8 cellular contexts compared by ENCODE assay signal in the genomic region with DNA sequence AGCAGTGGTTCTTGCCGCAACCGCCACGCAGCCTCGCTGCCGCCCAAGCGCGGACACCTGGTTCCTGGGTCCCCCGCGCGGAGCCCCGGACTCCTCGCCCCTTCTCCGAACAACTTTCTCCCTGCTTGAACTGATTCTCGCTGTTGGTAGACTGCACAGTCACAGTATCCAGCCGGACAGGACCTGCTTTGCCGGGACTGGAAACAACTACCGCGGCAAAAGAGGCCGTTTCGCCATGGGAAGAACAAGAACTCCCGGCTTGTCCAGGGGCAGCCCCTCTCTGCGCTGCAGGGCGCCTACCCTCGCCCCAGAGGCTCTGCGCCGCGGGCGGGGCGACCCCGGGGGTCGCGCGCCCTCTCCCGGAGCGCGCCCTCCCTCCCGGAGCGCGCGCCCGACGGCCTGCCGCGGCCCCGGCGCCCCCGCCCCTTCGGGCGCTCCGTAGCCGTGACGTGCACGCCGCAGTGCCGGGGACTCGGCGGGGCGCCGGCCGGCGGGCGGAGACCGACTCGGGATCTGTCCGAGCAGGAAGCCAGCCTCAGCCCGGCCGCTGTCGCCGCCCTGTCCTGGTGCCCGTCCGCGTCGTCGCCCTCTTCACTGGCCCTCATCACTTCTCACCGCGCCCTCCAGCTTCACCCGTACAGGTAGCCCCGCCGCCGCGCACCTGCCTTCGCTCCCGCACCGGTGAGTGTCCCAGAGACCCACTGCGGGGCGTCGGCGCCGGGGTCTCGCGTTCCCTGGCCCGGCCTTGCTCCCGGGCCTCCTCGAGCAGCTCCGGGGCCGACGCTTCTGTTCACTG. TPM values are rescaled to one million over a fixed set of nuclear protein-coding genes. Genes with fewer than 3 reads are reported as not detected.
DNase-seq lines count a peak whose midpoint lies in the region; ATAC-seq and TF ChIP-seq lines count a peak whose summit lies in the region.

A gene (plus strand): TSS at position 497 of the 796 bp plus-strand sequence. CDS start 68,309 bp downstream, outside the sequence.

- DNase-seq in NCI-H1436 (lab: John Stamatoyannopoulos, UW), result peak; percentile 48
- no peak for DNase-seq in NCI-H1436 treated with DMSO at 0.1 percent for 48 hours (lab: John Stamatoyannopoulos, UW)
- peak; percentile 57 to 82 for DNase-seq in NCI-H1930 (lab: John Stamatoyannopoulos, UW)
- peak; percentile 80 for DNase-seq in activated CD4-positive, alpha-beta T cell treated with anti-CD3 and anti-CD28 coated beads, Interleukin-2, amount 10 ng/mL, durations not matched to agents 24 days and 14 days
- DNase-seq in dorsolateral prefrontal cortex, result peak; percentile 59 to 89 (median 75)
- DNase-seq in stimulated activated CD4-positive, alpha-beta T cell treated with anti-CD3 and anti-CD28 coated beads, Interleukin-4, amount 100 ng/mL, for 4 hours, result peak; percentile 3 to 31

- no peaks in the 10 kb centered on the region for H3K9me3 ChIP-seq in liver (ENCODE audit: control insufficient read depth in 4 of 4, low read length in 3 of 4)

- TF ChIP-seq CTCF in dorsolateral prefrontal cortex (IDR thresholded peaks at IDR 0.05 in 54 of 56, conservative IDR thresholded peaks at IDR 0.05 in 2 of 56; ENCODE audit: low read depth in 1 of 56, partially characterized antibody in 56 of 56), result peak in 7 of 56 donors; percentile 9 to 36 (median 22)
- no peak for TF ChIP-seq CTCF in liver (IDR thresholded peaks at IDR 0.05; ENCODE audit: low read depth, low read length, missing input control)

- H3K4me3 Mint-ChIP-seq in activated CD4-positive, alpha-beta T cell treated with anti-CD3 and anti-CD28 coated beads, Interleukin-2, amount 10 ng/mL, durations not matched to agents 24 days and 14 days, result peak within 1 kb of the TSS; percentile 85

- no peaks in the 10 kb centered on the region for H3K9me3 Mint-ChIP-seq in activated CD4-positive, alpha-beta T cell treated with anti-CD3 and anti-CD28 coated beads, Interleukin-2, amount 10 ng/mL, durations not matched to agents 24 days and 14 days

- H3K4me3 ChIP-seq in dorsolateral prefrontal cortex, result peak within 1 kb of the TSS; percentile 68 to 100 (median 95)
- H3K4me3 ChIP-seq in liver (ENCODE audit: low read depth in 1 of 3, low read length in 3 of 3), result peak within 1 kb of the TSS; percentile 95 to 97 (median 97)

- ATAC-seq in HG02623 (IDR thresholded peaks at IDR 0.05; ENCODE audit: unreplicated experiment), result peak; percentile 73

- H3K27ac ChIP-seq in dorsolateral prefrontal cortex (peak within 1 kb of the TSS in 58 of 59 donors; percentile 69 to 97 (median 90)), liver (ENCODE audit: low read depth in 1 of 2, low read length in 2 of 2) (peak within 1 kb of the TSS; percentile 86 to 92)

- under 1% methylated on average over 97 of the region's 97 CpGs for WGBS in liver

- intact Hi-C loops in activated CD4-positive, alpha-beta T cell treated with anti-CD3 and anti-CD28 coated beads, Interleukin-2, amount 10 ng/mL, durations not matched to agents 24 days and 14 days (cut with micrococcal nuclease), result no loop called here
- intact Hi-C loops in dorsolateral prefrontal cortex (cut with DNase I), result loop anchor here (2.0 to 10.0 kb wide), 4 partner anchors 46 to 147 kb away; a partner anchor contains a TSS

- H3K4me1 Mint-ChIP-seq in activated CD4-positive, alpha-beta T cell treated with anti-CD3 and anti-CD28 coated beads, Interleukin-2, amount 10 ng/mL, durations not matched to agents 24 days and 14 days, result peaks cover 4% of the 10 kb centered on the region

- H3K27me3 Mint-ChIP-seq in activated CD4-positive, alpha-beta T cell treated with anti-CD3 and anti-CD28 coated beads, Interleukin-2, amount 10 ng/mL, durations not matched to agents 24 days and 14 days, result peaks cover 53% of the 10 kb centered on the region

- H3K36me3 Mint-ChIP-seq in activated CD4-positive, alpha-beta T cell treated with anti-CD3 and anti-CD28 coated beads, Interleukin-2, amount 10 ng/mL, durations not matched to agents 24 days and 14 days (ENCODE audit: low read depth), result no peaks in the 10 kb centered on the region

- no peaks in the 10 kb centered on the region for H3K27me3 ChIP-seq in dorsolateral prefrontal cortex
- H3K27me3 ChIP-seq in liver (ENCODE audit: control insufficient read depth in 4 of 4, insufficient read depth in 4 of 4, low read length in 3 of 4), result no peaks in the 10 kb centered on the region

- peaks cover 0 to 8% (median 2%) of the 10 kb centered on the region in 4 donors for H3K4me1 ChIP-seq in liver (ENCODE audit: control insufficient read depth in 4 of 4, insufficient read depth in 4 of 4, low read length in 3 of 4)

- peak within 1 kb of the TSS; percentile 13 for H3K27ac Mint-ChIP-seq in activated CD4-positive, alpha-beta T cell treated with anti-CD3 and anti-CD28 coated beads, Interleukin-2, amount 10 ng/mL, durations not matched to agents 24 days and 14 days

- no peak for TF ChIP-seq RAD21 in liver (IDR thresholded peaks at IDR 0.05)

- H3K36me3 ChIP-seq in liver (ENCODE audit: control insufficient read depth in 4 of 4, insufficient read depth in 3 of 4, low read depth in 1 of 4, low read length in 3 of 4), result no peaks in the 10 kb centered on the region

- H3K9ac ChIP-seq in liver (ENCODE audit: low read depth in 1 of 2, low read length in 2 of 2), result peak within 1 kb of the TSS; percentile 87 to 93

TF ChIP-seq in liver, 16 proteins besides CTCF, POLR2A, EP300 and RAD21:
- TF ChIP-seq YY1 (IDR thresholded peaks at IDR 0.05), result no peak
- peak; percentile 12 for TF ChIP-seq TAF1 (conservative IDR thresholded peaks at IDR 0.05)
- no peak for TF ChIP-seq NR2F2 (IDR thresholded peaks at IDR 0.05)
- TF ChIP-seq, protein P1, sequence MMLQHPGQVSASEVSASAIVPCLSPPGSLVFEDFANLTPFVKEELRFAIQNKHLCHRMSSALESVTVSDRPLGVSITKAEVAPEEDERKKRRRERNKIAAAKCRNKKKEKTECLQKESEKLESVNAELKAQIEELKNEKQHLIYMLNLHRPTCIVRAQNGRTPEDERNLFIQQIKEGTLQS (IDR thresholded peaks at IDR 0.05), result no peak
- no peak for TF ChIP-seq JUND (IDR thresholded peaks at IDR 0.05)
- TF ChIP-seq, protein P2, sequence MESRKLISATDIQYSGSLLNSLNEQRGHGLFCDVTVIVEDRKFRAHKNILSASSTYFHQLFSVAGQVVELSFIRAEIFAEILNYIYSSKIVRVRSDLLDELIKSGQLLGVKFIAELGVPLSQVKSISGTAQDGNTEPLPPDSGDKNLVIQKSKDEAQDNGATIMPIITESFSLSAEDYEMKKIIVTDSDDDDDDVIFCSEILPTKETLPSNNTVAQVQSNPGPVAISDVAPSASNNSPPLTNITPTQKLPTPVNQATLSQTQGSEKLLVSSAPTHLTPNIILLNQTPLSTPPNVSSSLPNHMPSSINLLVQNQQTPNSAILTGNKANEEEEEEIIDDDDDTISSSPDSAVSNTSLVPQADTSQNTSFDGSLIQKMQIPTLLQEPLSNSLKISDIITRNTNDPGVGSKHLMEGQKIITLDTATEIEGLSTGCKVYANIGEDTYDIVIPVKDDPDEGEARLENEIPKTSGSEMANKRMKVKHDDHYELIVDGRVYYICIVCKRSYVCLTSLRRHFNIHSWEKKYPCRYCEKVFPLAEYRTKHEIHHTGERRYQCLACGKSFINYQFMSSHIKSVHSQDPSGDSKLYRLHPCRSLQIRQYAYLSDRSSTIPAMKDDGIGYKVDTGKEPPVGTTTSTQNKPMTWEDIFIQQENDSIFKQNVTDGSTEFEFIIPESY (IDR thresholded peaks at IDR 0.05), result no peak
- TF ChIP-seq HNF4A (conservative IDR thresholded peaks at IDR 0.05), result peak in 1 of 2 donors; percentile 2
- TF ChIP-seq FOXA2 (IDR thresholded peaks at IDR 0.05), result no peak
TF ChIP-seq in liver: peak in this region for 2.

RNA-seq across cellular contexts. Expression of the gene that starts here (rescaled TPM):
- 0.14 and 0.23 TPM in 2 replicates for total RNA-seq in activated CD4-positive, alpha-beta T cell treated with anti-CD3 and anti-CD28 coated beads, Interleukin-2, amount 10 ng/mL, durations not matched to agents 24 days and 14 days
- 100 to 1,000 TPM in 5 of 120 experiments, 10 to 100 TPM in 115; 37.6 to 112 (median 66.2) TPM for total RNA-seq in dorsolateral prefrontal cortex
- 10 to 100 TPM in 1 of 2 donors, 1 to 10 TPM in 1; 6.5 to 16.0 TPM for total RNA-seq in liver
- polyA plus RNA-seq in liver, result 10 to 100 TPM in 1 of 2 donors, 1 to 10 TPM in 1; 9.4 to 18.3 TPM

Comparison
In these comparisons a context has a peak if more than half of its experiments do, and no peak if none do; other contexts are left out.
1. Peak in DNase-seq in activated CD4-positive, alpha-beta T cell treated with anti-CD3 and anti-CD28 coated beads, Interleukin-2, amount 10 ng/mL, durations not matched to agents 24 days and 14 days; RNA of the gene not detected or under 1 TPM.